In genomic region chr7:73701357-73701995, GRCh38 we compare ENCODE assay signal across 8 cellular contexts. TPM values are rescaled to one million over a fixed set of nuclear protein-coding genes. Genes with fewer than 3 reads are reported as not detected.
DNase-seq lines count a peak whose midpoint lies in the region; ATAC-seq, FAIRE-seq and TF ChIP-seq lines count a peak whose summit lies in the region.

No MANE protein-coding gene starts in this region.

- H3K4me3 ChIP-seq in BJ (ENCODE audit: low read depth, low read length) (no peak overlapping the region), SJCRH30 (no peak overlapping the region), epithelial cell of proximal tubule (ENCODE audit: low read depth, low read length) (no peak overlapping the region)

- ATAC-seq in GM19023 (IDR thresholded peaks at IDR 0.05; ENCODE audit: unreplicated experiment): no peak

- DNase-seq in BJ (ENCODE audit: low read depth) (peak; percentile 39), GM12892 (ENCODE audit: insufficient read length) (no peak), SJCRH30 (peak; percentile 44 to 63), epithelial cell of proximal tubule (ENCODE audit: low read depth) (no peak), occipital lobe (lab: John Stamatoyannopoulos, UW) (peak; percentile 43), NCI-H187 (lab: John Stamatoyannopoulos, UW) (no peak)
- DNase-seq in central memory CD4-positive, alpha-beta T cell: no peak

- H3K9me3 ChIP-seq in SJCRH30 (replicated peaks): no peaks in the 10 kb centered on the region

- CTCF ChIA-PET in BJ (lab: Yijun Ruan, JAX): interaction anchor here (0.7 to 3.2 kb wide), 9 partner anchors 10 to 95 kb away, joined by 3 to 15 read pairs (median 6); no protein-coding TSS in a partner anchor

- no peak for FAIRE-seq in GM12892 (lab: Jason Lieb, UNC)

- POLR2A ChIA-PET in BJ (lab: Charles Lee): no interaction called here

- H3K27ac ChIP-seq in SJCRH30: no peak overlapping the region

- no peaks in the 10 kb centered on the region for H3K4me1 ChIP-seq in SJCRH30

- 0 out of 2 replicates have a peak, but pooled peaks have one; percentile 14 for TF ChIP-seq POLR2A in GM12892 (IDR thresholded peaks at IDR 0.05; ENCODE audit: low read depth, low read length)

- TF ChIP-seq CTCF in BJ (IDR thresholded peaks at IDR 0.05; ENCODE audit: insufficient read depth, low read depth, low read length) (peak; percentile 66), epithelial cell of proximal tubule (conservative IDR thresholded peaks at IDR 0.05; ENCODE audit: low read depth, low read length) (peak; percentile 69)

- H3K36me3 ChIP-seq in BJ (ENCODE audit: control insufficient read depth, insufficient read depth, low read length): peaks cover 35% of the 10 kb centered on the region
- peaks cover 30% of the 10 kb centered on the region for H3K36me3 ChIP-seq in SJCRH30

- no peaks in the 10 kb centered on the region for H3K27me3 ChIP-seq in BJ (ENCODE audit: control insufficient read depth, insufficient read depth, low read length)
- no peaks in the 10 kb centered on the region for H3K27me3 ChIP-seq in SJCRH30

RNA-seq across cellular contexts. Expression of gene STX1A, which starts 18.0 kb away (rescaled TPM):
- 10.7 and 12.2 TPM in 2 replicates for polyA plus RNA-seq in BJ (2011; rRNA removed)
- polyA minus RNA-seq in BJ (2011; rRNA and poly(A)+ RNA removed): 7.2 and 8.6 TPM in 2 replicates
- 2.4 TPM for polyA plus RNA-seq in GM12892 (2012; ENCODE audit: missing spikeins)
- 6.9 and 10.4 TPM in 2 replicates for total RNA-seq in SJCRH30 (2014; rRNA removed; shearing (Covaris generic))
- total RNA-seq in epithelial cell of proximal tubule (18.0 and 22.4 TPM in 2 replicates), occipital lobe (49.8 TPM)

RNA-seq across cellular contexts. Expression of gene BUD23, which starts 18.1 kb away (rescaled TPM):
- polyA plus RNA-seq in BJ (2011; rRNA removed): 66.9 and 69.8 TPM in 2 replicates
- 14.8 and 25.3 TPM in 2 replicates for polyA minus RNA-seq in BJ (2011; rRNA and poly(A)+ RNA removed)
- 77.9 TPM for polyA plus RNA-seq in GM12892 (2012; ENCODE audit: missing spikeins)
- total RNA-seq in SJCRH30 (2014; rRNA removed; shearing (Covaris generic)): 86.6 and 91.7 TPM in 2 replicates
- total RNA-seq in epithelial cell of proximal tubule (65.2 and 87.1 TPM in 2 replicates), occipital lobe (23.7 TPM)

RNA-seq across cellular contexts. Expression of gene DNAJC30, which starts 18.2 kb away (rescaled TPM):
- polyA plus RNA-seq in BJ (2011; rRNA removed): 6.4 and 6.9 TPM in 2 replicates
- polyA minus RNA-seq in BJ (2011; rRNA and poly(A)+ RNA removed): 5.1 TPM in 2 replicates
- 6.2 TPM for polyA plus RNA-seq in GM12892 (2012; ENCODE audit: missing spikeins)
- total RNA-seq in SJCRH30 (2014; rRNA removed; shearing (Covaris generic)): 5.1 and 6.0 TPM in 2 replicates
- total RNA-seq in epithelial cell of proximal tubule (2.7 and 6.1 TPM in 2 replicates), occipital lobe (3.1 TPM)

RNA-seq across cellular contexts. Expression of gene VPS37D, which starts 33.8 kb away (rescaled TPM):
- polyA plus RNA-seq in BJ (2011; rRNA removed): 2.2 and 3.3 TPM in 2 replicates
- polyA minus RNA-seq in BJ (2011; rRNA and poly(A)+ RNA removed): 1.5 and 1.6 TPM in 2 replicates
- polyA plus RNA-seq in GM12892 (2012; ENCODE audit: missing spikeins): not detected
- 0.53 and 1.2 TPM in 2 replicates for total RNA-seq in SJCRH30 (2014; rRNA removed; shearing (Covaris generic))
- total RNA-seq in epithelial cell of proximal tubule (4.1 and 12.2 TPM in 2 replicates), occipital lobe (21.5 TPM)

RNA-seq across cellular contexts. Expression of gene ABHD11, which starts 37.1 kb away (rescaled TPM):
- 11.6 and 16.9 TPM in 2 replicates for polyA plus RNA-seq in BJ (2011; rRNA removed)
- 8.2 and 9.9 TPM in 2 replicates for polyA minus RNA-seq in BJ (2011; rRNA and poly(A)+ RNA removed)
- polyA plus RNA-seq in GM12892 (2012; ENCODE audit: missing spikeins): 8.5 TPM
- 11.8 and 13.9 TPM in 2 replicates for total RNA-seq in SJCRH30 (2014; rRNA removed; shearing (Covaris generic))
- 52.1 and 53.6 TPM in 2 replicates for total RNA-seq in epithelial cell of proximal tubule
- total RNA-seq in occipital lobe: 4.2 TPM

Comparison
In these comparisons a context has a peak if more than half of its experiments do, and no peak if none do; other contexts are left out.
1. DNase-seq: peak in BJ (single experiment), SJCRH30 (2 of 2) and occipital lobe (single experiment); none in GM12892 (single experiment), epithelial cell of proximal tubule (single experiment), NCI-H187 (0 of 2) and central memory CD4-positive, alpha-beta T cell (single experiment).